16 cellular contexts compared by ENCODE assay signal in genomic region chr11:29679996-29680395, GRCh38.
A peak's percentile ranks its signal among the peaks of the same experiment; 100 is the strongest.
DNase-seq lines count a peak whose midpoint lies in the region; ATAC-seq and TF ChIP-seq lines count a peak whose summit lies in the region.
"Had no signal": no experiment of that assay in that cellular context is flagged by ENCODE, and none has a peak within 500 bp of the region (broad histone marks: within the 10 kb centered on the region; RNA-seq: fewer than 3 reads in every experiment).

No MANE protein-coding gene starts in this region.

- H3K4me1 Mint-ChIP-seq in neural progenitor cell: peaks cover 5% of the 10 kb centered on the region
- H3K4me1 Mint-ChIP-seq: activated naive CD4-positive, alpha-beta T cell treated with anti-CD3 and anti-CD28 coated beads, Interleukin-2, amount 10 ng/mL, durations not matched to agents 7 days and 5 days had no signal

- no peak overlapping the region for H3K4me3 Mint-ChIP-seq in neural progenitor cell
- H3K4me3 Mint-ChIP-seq: activated naive CD4-positive, alpha-beta T cell treated with anti-CD3 and anti-CD28 coated beads, Interleukin-2, amount 10 ng/mL, durations not matched to agents 7 days and 5 days had no signal

- H3F3A ChIP-seq in neural progenitor cell (ENCODE audit: low read depth): no peaks in the 10 kb centered on the region

- H3K36me3 ChIP-seq in SJCRH30 (no peaks in the 10 kb centered on the region), neural progenitor cell (no peaks in the 10 kb centered on the region)
- H3K36me3 ChIP-seq: cardiac muscle cell, gastroesophageal sphincter, pancreas had no signal

- H3K4me3 ChIP-seq in SJCRH30 (no peak overlapping the region), neural progenitor cell (no peak overlapping the region)
- H3K4me3 ChIP-seq: cardiac muscle cell, gastroesophageal sphincter, pancreas had no signal

- H3K27me3 Mint-ChIP-seq in neural progenitor cell (ENCODE audit: insufficient read depth, low read depth): no peaks in the 10 kb centered on the region
- H3K27me3 Mint-ChIP-seq: activated naive CD4-positive, alpha-beta T cell treated with anti-CD3 and anti-CD28 coated beads, Interleukin-2, amount 10 ng/mL, durations not matched to agents 7 days and 5 days had no signal

- no peak for TF ChIP-seq CTCF in neural progenitor cell (IDR thresholded peaks at IDR 0.05)

- no peak overlapping the region for H3K4me2 ChIP-seq in neural progenitor cell

- H3K27ac ChIP-seq in SJCRH30 (no peak overlapping the region), neural progenitor cell (no peak overlapping the region)
- H3K27ac ChIP-seq: cardiac muscle cell, gastroesophageal sphincter, pancreas had no signal

- no peak overlapping the region for H2AFZ ChIP-seq in neural progenitor cell (replicated peaks)

- no peaks in the 10 kb centered on the region for H3K79me2 ChIP-seq in neural progenitor cell (ENCODE audit: low read depth)

- H3K9me3 Mint-ChIP-seq in neural progenitor cell: no peaks in the 10 kb centered on the region
- H3K9me3 Mint-ChIP-seq: activated naive CD4-positive, alpha-beta T cell treated with anti-CD3 and anti-CD28 coated beads, Interleukin-2, amount 10 ng/mL, durations not matched to agents 7 days and 5 days had no signal

- no peaks in the 10 kb centered on the region for H3K9me3 ChIP-seq in SJCRH30 (replicated peaks)
- H3K9me3 ChIP-seq in neural progenitor cell (ENCODE audit: low read depth): no peaks in the 10 kb centered on the region
- H3K9me3 ChIP-seq: gastroesophageal sphincter, pancreas had no signal

- H3K27ac Mint-ChIP-seq in neural progenitor cell: no peak overlapping the region
- H3K27ac Mint-ChIP-seq: activated naive CD4-positive, alpha-beta T cell treated with anti-CD3 and anti-CD28 coated beads, Interleukin-2, amount 10 ng/mL, durations not matched to agents 7 days and 5 days had no signal

- H3K36me3 Mint-ChIP-seq in neural progenitor cell: no peaks in the 10 kb centered on the region
- H3K36me3 Mint-ChIP-seq: activated naive CD4-positive, alpha-beta T cell treated with anti-CD3 and anti-CD28 coated beads, Interleukin-2, amount 10 ng/mL, durations not matched to agents 7 days and 5 days had no signal

- H3K9ac ChIP-seq in neural progenitor cell: no peak overlapping the region

- H3K4me1 ChIP-seq in SJCRH30 (no peaks in the 10 kb centered on the region), neural progenitor cell (no peaks in the 10 kb centered on the region)
- H3K4me1 ChIP-seq: gastroesophageal sphincter, pancreas had no signal

- peak; percentile 44 for DNase-seq in SKM-1 treated with dmso at 0.1 percent for 144 hours (lab: John Stamatoyannopoulos, UW; ENCODE audit: unreplicated experiment)
- DNase-seq in SKM-1 (lab: John Stamatoyannopoulos, UW; ENCODE audit: unreplicated experiment): no peak
- no peak for DNase-seq in ecto neural progenitor cell (ENCODE audit: low spot score)
- DNase-seq in SJCRH30: no peak
- no peak for DNase-seq in neural progenitor cell (ENCODE audit: low spot score)
- DNase-seq: activated naive CD4-positive, alpha-beta T cell treated with anti-CD3 and anti-CD28 coated beads, Interleukin-2, amount 10 ng/mL, durations not matched to agents 7 days and 5 days; GDM1; IMR-90; NCI-H146; NCI-H526; pancreas had no signal

- H3K27me3 ChIP-seq in SJCRH30 (no peaks in the 10 kb centered on the region), neural progenitor cell (no peaks in the 10 kb centered on the region)
- H3K27me3 ChIP-seq: cardiac muscle cell, gastroesophageal sphincter, pancreas had no signal

- no peaks in the 10 kb centered on the region for H4K20me1 ChIP-seq in neural progenitor cell (ENCODE audit: low read depth)

- ATAC-seq in HG02610 (IDR thresholded peaks at IDR 0.05; ENCODE audit: unreplicated experiment) (peak; percentile 97), HG03378 (IDR thresholded peaks at IDR 0.05; ENCODE audit: unreplicated experiment) (peak; percentile 87), HG03571 (IDR thresholded peaks at IDR 0.05; ENCODE audit: unreplicated experiment) (no peak)
- ATAC-seq: gastroesophageal sphincter, pancreas had no signal
